ENCODE assay signal across 28 cellular contexts in genomic region chr6:2721219-2721618, GRCh38.
"Had no signal": no experiment of that assay in that cellular context is flagged by ENCODE, and none has a peak within 500 bp of the region (broad histone marks: within the 10 kb centered on the region; RNA-seq: fewer than 3 reads in every experiment).

No MANE protein-coding gene starts in this region.

- H3K9me3 ChIP-seq: esophagus squamous epithelium, gastrocnemius medialis, lower lobe of right lung, mucosa of descending colon had no signal

- H3K27me3 ChIP-seq: esophagus squamous epithelium, gastrocnemius medialis, heart right ventricle, left lung had no signal

- H3K4me3 Mint-ChIP-seq: effector memory CD8-positive, alpha-beta T cell; endodermal cell; mesothelial cell of epicardium; naive B cell; naive thymus-derived CD8-positive, alpha-beta T cell had no signal

- H3K27ac ChIP-seq: coronary artery, epithelial cell of prostate, esophagus squamous epithelium, gastrocnemius medialis, heart right ventricle, left lung, lower lobe of right lung had no signal

- H3K4me3 ChIP-seq: coronary artery, esophagus squamous epithelium, gastrocnemius medialis, heart right ventricle, left lung, lower lobe of right lung, mucosa of descending colon had no signal

- H3K36me3 ChIP-seq: heart right ventricle, left lung, lower lobe of right lung had no signal

- H3K9me3 Mint-ChIP-seq: effector memory CD8-positive, alpha-beta T cell had no signal

- H3K4me1 ChIP-seq: esophagus squamous epithelium, gastrocnemius medialis, left lung, lower lobe of right lung had no signal

- ATAC-seq: effector memory CD8-positive, alpha-beta T cell; esophagus mucosa; gastrocnemius medialis; heart right ventricle; left cardiac atrium; left lung; left ventricle myocardium superior; lower lobe of right lung; mucosa of descending colon; naive thymus-derived CD8-positive, alpha-beta T cell had no signal

- DNase-seq: dermis blood vessel endothelial cell; effector CD8-positive, alpha-beta T cell; effector memory CD8-positive, alpha-beta T cell; endodermal cell; erythroblast; esophagus squamous epithelium; foreskin fibroblast; foreskin melanocyte; gastrocnemius medialis; glutamatergic neuron; head of caudate nucleus; heart right ventricle; hippocampal formation; left cardiac atrium; left lung; left ventricle myocardium superior; lower lobe of right lung; mesenchymal stem cell; mucosa of descending colon; naive B cell; naive thymus-derived CD8-positive, alpha-beta T cell had no signal

- FAIRE-seq: endometrium, islet of Langerhans, keratinocyte had no signal

- H3K27ac Mint-ChIP-seq: effector memory CD8-positive, alpha-beta T cell; endodermal cell; mesothelial cell of epicardium; naive B cell; naive thymus-derived CD8-positive, alpha-beta T cell had no signal
